In genomic region chr6:166556871-166557322, GRCh38 we compare ENCODE assay signal across 8 cellular contexts. TPM values are rescaled to one million over a fixed set of nuclear protein-coding genes. Genes with fewer than 3 reads are reported as not detected.
DNase-seq lines count a peak whose midpoint lies in the region; ATAC-seq and TF ChIP-seq lines count a peak whose summit lies in the region.

No MANE protein-coding gene starts in this region.

- no peak overlapping the region for H3K4me3 ChIP-seq in RWPE2 (ENCODE audit: severe bottlenecking)
- H3K4me3 ChIP-seq in fibroblast of lung (replicated peaks in 1 of 4; ENCODE audit: control extremely low read depth in 1 of 4, insufficient read depth in 1 of 4, low read depth in 3 of 4, low read length in 4 of 4): no peak overlapping the region

- peaks cover 5% of the 10 kb centered on the region for H3K79me2 ChIP-seq in fibroblast of lung (ENCODE audit: control insufficient read depth, insufficient read depth, low read length)

- peaks cover 38% of the 10 kb centered on the region for H3K4me1 ChIP-seq in RWPE2 (ENCODE audit: insufficient read depth, poor library complexity, severe bottlenecking)
- H3K4me1 ChIP-seq in fibroblast of lung (ENCODE audit: control insufficient read depth, extremely low read depth, insufficient read depth, low read length): peaks cover 22% of the 10 kb centered on the region

- intact Hi-C loops in activated CD8-positive, alpha-beta T cell treated with anti-CD3 and anti-CD28 coated beads for 36 hours (cut with micrococcal nuclease): no loop called here

- POLR2A ChIA-PET in activated CD8-positive, alpha-beta T cell treated with anti-CD3 and anti-CD28 coated beads for 36 hours (lab: Charles Lee): no interaction called here
- POLR2A ChIA-PET in activated CD8-positive, alpha-beta T cell treated with anti-CD3 and anti-CD28 coated beads, Interleukin-2, amount 10 ng/mL, durations not matched to agents 7 days and 5 days (lab: Charles Lee): interaction anchor here (0.6 kb wide), 1 partner anchor 1427 kb away, joined by 3 read pairs; no protein-coding TSS in a partner anchor

- no peak overlapping the region for H3K27ac Mint-ChIP-seq in activated CD8-positive, alpha-beta T cell treated with anti-CD3 and anti-CD28 coated beads for 36 hours
- H3K27ac Mint-ChIP-seq in activated CD8-positive, alpha-beta T cell treated with anti-CD3 and anti-CD28 coated beads, Interleukin-2, amount 10 ng/mL, durations not matched to agents 7 days and 5 days: no peak overlapping the region

- H3K36me3 Mint-ChIP-seq in activated CD8-positive, alpha-beta T cell treated with anti-CD3 and anti-CD28 coated beads for 36 hours (ENCODE audit: low read depth): no peaks in the 10 kb centered on the region
- no peaks in the 10 kb centered on the region for H3K36me3 Mint-ChIP-seq in activated CD8-positive, alpha-beta T cell treated with anti-CD3 and anti-CD28 coated beads, Interleukin-2, amount 10 ng/mL, durations not matched to agents 7 days and 5 days (ENCODE audit: low read depth)

- peaks cover 13% of the 10 kb centered on the region for H3K27me3 Mint-ChIP-seq in activated CD8-positive, alpha-beta T cell treated with anti-CD3 and anti-CD28 coated beads for 36 hours
- peaks cover 14% of the 10 kb centered on the region for H3K27me3 Mint-ChIP-seq in activated CD8-positive, alpha-beta T cell treated with anti-CD3 and anti-CD28 coated beads, Interleukin-2, amount 10 ng/mL, durations not matched to agents 7 days and 5 days (ENCODE audit: low read depth)

- H3K4me1 Mint-ChIP-seq in activated CD8-positive, alpha-beta T cell treated with anti-CD3 and anti-CD28 coated beads for 36 hours (ENCODE audit: low read depth): peaks cover 8% of the 10 kb centered on the region
- H3K4me1 Mint-ChIP-seq in activated CD8-positive, alpha-beta T cell treated with anti-CD3 and anti-CD28 coated beads, Interleukin-2, amount 10 ng/mL, durations not matched to agents 7 days and 5 days (ENCODE audit: low read depth): peaks cover 10% of the 10 kb centered on the region

- peaks cover 18% of the 10 kb centered on the region for H3K9me3 Mint-ChIP-seq in activated CD8-positive, alpha-beta T cell treated with anti-CD3 and anti-CD28 coated beads for 36 hours
- H3K9me3 Mint-ChIP-seq in activated CD8-positive, alpha-beta T cell treated with anti-CD3 and anti-CD28 coated beads, Interleukin-2, amount 10 ng/mL, durations not matched to agents 7 days and 5 days (ENCODE audit: insufficient read depth): no peaks in the 10 kb centered on the region

- no peak overlapping the region for H2AFZ ChIP-seq in fibroblast of lung (ENCODE audit: low read length)

- H3K27ac ChIP-seq in RWPE2 (ENCODE audit: poor library complexity, severe bottlenecking) (peak overlapping the region; percentile 95), fibroblast of lung (ENCODE audit: insufficient read depth, low read length) (peak overlapping the region; percentile 11)

- DNase-seq in activated CD8-positive, alpha-beta T cell treated with anti-CD3 and anti-CD28 coated beads for 36 hours: peak; percentile 17
- no peak for DNase-seq in activated CD8-positive, alpha-beta T cell treated with anti-CD3 and anti-CD28 coated beads, Interleukin-2, amount 10 ng/mL, durations not matched to agents 7 days and 5 days
- peak; percentile 98 for DNase-seq in RWPE2 (ENCODE audit: low spot score)
- peak; percentile 92 to 94 for DNase-seq in fibroblast of lung (ENCODE audit: low read depth in 2 of 2)
- peak; percentile 88 for DNase-seq in occipital lobe (lab: John Stamatoyannopoulos, UW)
- no peak for DNase-seq in stimulated activated CD4-positive, alpha-beta T cell treated with anti-CD3 and anti-CD28 coated beads, Interleukin-4, amount 100 ng/mL, for 24 hours
- no peak for DNase-seq in NCI-H146 treated with DMSO at 0.1 percent for 48 hours (lab: John Stamatoyannopoulos, UW; ENCODE audit: unreplicated experiment)

- TF ChIP-seq CTCF in activated CD8-positive, alpha-beta T cell treated with anti-CD3 and anti-CD28 coated beads for 36 hours (IDR thresholded peaks at IDR 0.05): no peak
- TF ChIP-seq CTCF in RWPE2 (IDR thresholded peaks at IDR 0.05; ENCODE audit: poor library complexity, severe bottlenecking): no peak
- TF ChIP-seq CTCF in fibroblast of lung (conservative IDR thresholded peaks at IDR 0.05 in 1 of 2, IDR thresholded peaks at IDR 0.05 in 1 of 2; ENCODE audit: low read depth in 1 of 2, low read length in 2 of 2): no peak

- H3K4me3 Mint-ChIP-seq in activated CD8-positive, alpha-beta T cell treated with anti-CD3 and anti-CD28 coated beads for 36 hours: no peak overlapping the region
- no peak overlapping the region for H3K4me3 Mint-ChIP-seq in activated CD8-positive, alpha-beta T cell treated with anti-CD3 and anti-CD28 coated beads, Interleukin-2, amount 10 ng/mL, durations not matched to agents 7 days and 5 days

- H3K4me2 ChIP-seq in fibroblast of lung (ENCODE audit: extremely low read depth, insufficient read depth, low read length): no peak overlapping the region

- CTCF ChIA-PET in activated CD8-positive, alpha-beta T cell treated with anti-CD3 and anti-CD28 coated beads for 36 hours (lab: Charles Lee): no interaction called here
- CTCF ChIA-PET in activated CD8-positive, alpha-beta T cell treated with anti-CD3 and anti-CD28 coated beads, Interleukin-2, amount 10 ng/mL, durations not matched to agents 7 days and 5 days (lab: Charles Lee): no interaction called here

- no peaks in the 10 kb centered on the region for H4K20me1 ChIP-seq in fibroblast of lung (ENCODE audit: control insufficient read depth, extremely low read depth, insufficient read depth, low read length)

- H3K9ac ChIP-seq in fibroblast of lung (ENCODE audit: insufficient read depth, low read length): no peak overlapping the region

- no peaks in the 10 kb centered on the region for H3K27me3 ChIP-seq in RWPE2 (ENCODE audit: insufficient read depth, poor library complexity, severe bottlenecking)
- no peaks in the 10 kb centered on the region for H3K27me3 ChIP-seq in fibroblast of lung (ENCODE audit: control insufficient read depth, insufficient read depth, low read length)

- H3K36me3 ChIP-seq in RWPE2 (ENCODE audit: low read depth) (no peaks in the 10 kb centered on the region), fibroblast of lung (ENCODE audit: control insufficient read depth, insufficient read depth, low read length) (no peaks in the 10 kb centered on the region)

- ATAC-seq in activated CD8-positive, alpha-beta T cell treated with anti-CD3 and anti-CD28 coated beads for 36 hours: peak; percentile 64
- ATAC-seq in activated CD8-positive, alpha-beta T cell treated with anti-CD3 and anti-CD28 coated beads, Interleukin-2, amount 10 ng/mL, durations not matched to agents 7 days and 5 days: no peak
- ATAC-seq in RWPE2 (ENCODE audit: low read depth) (peak; percentile 93), HG02588 (IDR thresholded peaks at IDR 0.05; ENCODE audit: unreplicated experiment) (no peak)

- H3K9me3 ChIP-seq in RWPE2 (ENCODE audit: severe bottlenecking): no peaks in the 10 kb centered on the region
- H3K9me3 ChIP-seq in fibroblast of lung (ENCODE audit: control insufficient read depth, insufficient read depth, low read depth, low read length): no peaks in the 10 kb centered on the region

RNA-seq across cellular contexts. Expression of gene RAMACL, which starts 29.6 kb away (rescaled TPM):
- under 1 TPM in 1 of 2 experiments, not detected in 1; 0.45 TPM for total RNA-seq in activated CD8-positive, alpha-beta T cell treated with anti-CD3 and anti-CD28 coated beads for 36 hours
- under 1 TPM; 0.16 to 0.29 TPM for total RNA-seq in activated CD8-positive, alpha-beta T cell treated with anti-CD3 and anti-CD28 coated beads, Interleukin-2, amount 10 ng/mL, durations not matched to agents 7 days and 5 days
- total RNA-seq in fibroblast of lung (2.3 and 5.0 TPM in 2 replicates), occipital lobe (1.2 TPM)
- polyA plus RNA-seq in fibroblast of lung: 0.20 and 0.22 TPM in 2 replicates
- 0.21 and 0.28 TPM in 2 replicates for polyA plus RNA-seq in fibroblast of lung (2012)
- polyA minus RNA-seq in fibroblast of lung (ENCODE audit: low replicate concordance): 0.16 TPM in 1 of 2 replicates, not detected in the other

Comparison
In these comparisons a context has a peak if more than half of its experiments do, and no peak if none do; other contexts are left out.
1. ATAC-seq: peak in activated CD8-positive, alpha-beta T cell treated with anti-CD3 and anti-CD28 coated beads for 36 hours (single experiment) and RWPE2 (single experiment); none in activated CD8-positive, alpha-beta T cell treated with anti-CD3 and anti-CD28 coated beads, Interleukin-2, amount 10 ng/mL, durations not matched to agents 7 days and 5 days (single experiment) and HG02588 (single experiment).
2. DNase-seq: peak in activated CD8-positive, alpha-beta T cell treated with anti-CD3 and anti-CD28 coated beads for 36 hours (single experiment), RWPE2 (single experiment), fibroblast of lung (2 of 2) and occipital lobe (single experiment); none in activated CD8-positive, alpha-beta T cell treated with anti-CD3 and anti-CD28 coated beads, Interleukin-2, amount 10 ng/mL, durations not matched to agents 7 days and 5 days (single experiment), stimulated activated CD4-positive, alpha-beta T cell treated with anti-CD3 and anti-CD28 coated beads, Interleukin-4, amount 100 ng/mL, for 24 hours (single experiment) and NCI-H146 treated with DMSO at 0.1 percent for 48 hours (single experiment).